In the genomic region with DNA sequence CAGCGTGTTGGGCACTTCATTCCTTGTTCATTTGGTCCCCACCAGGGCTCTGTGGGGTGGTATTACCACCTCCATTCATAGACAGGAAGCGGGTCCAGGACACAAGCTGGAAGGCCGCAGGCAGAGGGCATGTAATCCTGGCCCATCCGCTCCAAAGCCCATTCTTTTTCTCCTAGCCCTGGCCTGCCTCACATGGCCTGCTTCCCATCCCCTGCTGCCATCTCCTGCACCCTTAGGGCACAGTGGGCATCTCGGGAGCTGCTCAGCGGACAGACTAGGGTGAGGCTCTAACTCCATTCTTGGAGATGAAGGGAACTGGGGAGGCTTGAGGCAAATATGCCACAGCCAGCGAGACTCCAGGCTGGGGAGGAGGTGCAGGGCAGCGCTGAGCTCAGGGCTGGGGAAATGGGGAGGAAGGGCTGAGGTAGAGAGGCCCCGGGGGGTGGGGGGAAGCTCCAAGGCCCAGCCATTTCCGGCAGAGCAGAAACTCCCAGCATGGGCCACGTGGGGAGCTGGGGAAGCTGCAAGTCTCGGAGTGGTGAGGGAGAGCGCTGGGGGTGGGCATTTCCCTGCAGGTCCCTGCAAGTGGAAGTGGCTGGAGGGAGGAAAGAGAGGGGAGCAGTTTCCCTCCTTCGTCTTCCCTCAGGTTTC, we compare ENCODE assay signal across 10 cellular contexts. TPM values are rescaled to one million over a fixed set of nuclear protein-coding genes. Genes with fewer than 3 reads are reported as not detected.
DNase-seq lines count a peak whose midpoint lies in the region; ATAC-seq, FAIRE-seq and TF ChIP-seq lines count a peak whose summit lies in the region.
"Had no signal": no experiment of that assay in that cellular context is flagged by ENCODE, and none has a peak within 500 bp of the region (broad histone marks: within the 10 kb centered on the region; RNA-seq: fewer than 3 reads in every experiment).

No MANE protein-coding gene starts in this region.

- peaks cover 18% of the 10 kb centered on the region for H3K4me1 ChIP-seq in effector memory CD4-positive, alpha-beta T cell (ENCODE audit: control insufficient read depth, insufficient read depth, low read length, poor library complexity, severe bottlenecking)
- H3K4me1 ChIP-seq: pancreas had no signal

- no peaks in the 10 kb centered on the region for H3K36me3 ChIP-seq in effector memory CD4-positive, alpha-beta T cell (ENCODE audit: control insufficient read depth, insufficient read depth, low read length)
- H3K36me3 ChIP-seq: pancreas had no signal

- DNase-seq in GM12892 (ENCODE audit: insufficient read length) (no peak), SKM-1 (lab: John Stamatoyannopoulos, UW; ENCODE audit: unreplicated experiment) (peak; percentile 74), chondrocyte (ENCODE audit: low spot score) (no peak), sciatic nerve (ENCODE audit: low spot score) (peak; percentile 63), AG08395 (ENCODE audit: low spot score) (no peak), NCI-H345 treated with DMSO at 0.1 percent for 48 hours (lab: John Stamatoyannopoulos, UW; ENCODE audit: unreplicated experiment) (no peak)
- no peak for DNase-seq in effector memory CD4-positive, alpha-beta T cell
- DNase-seq: NCI-H748 treated with DMSO at 0.1 percent for 48 hours, pancreas had no signal

- no peak for TF ChIP-seq POLR2A in GM12892 (IDR thresholded peaks at IDR 0.05; ENCODE audit: low read depth, low read length)

- peak; percentile 61 for ATAC-seq in sciatic nerve
- no peak for ATAC-seq in GM21381 (IDR thresholded peaks at IDR 0.05; ENCODE audit: unreplicated experiment)

- TF ChIP-seq CTCF in chondrocyte (IDR thresholded peaks at IDR 0.05), result no peak

- peak; percentile 70 for FAIRE-seq in GM12892 (lab: Jason Lieb, UNC)
- FAIRE-seq: pancreas had no signal

- intact Hi-C loops in sciatic nerve (cut with DNase I), result no loop called here

- peaks cover 3% of the 10 kb centered on the region for H3K27me3 Mint-ChIP-seq in chondrocyte (ENCODE audit: low read depth)

- H3K27ac ChIP-seq in effector memory CD4-positive, alpha-beta T cell (ENCODE audit: insufficient read depth, low read length, poor library complexity, severe bottlenecking), result no peak overlapping the region
- H3K27ac ChIP-seq: pancreas had no signal

- no peak overlapping the region for H3K4me3 ChIP-seq in effector memory CD4-positive, alpha-beta T cell (ENCODE audit: insufficient read depth, low read depth, low read length, poor library complexity, severe bottlenecking)
- H3K4me3 ChIP-seq: pancreas had no signal

- peak overlapping the region; percentile 68 for H3K27ac Mint-ChIP-seq in chondrocyte (ENCODE audit: unreplicated experiment)

- H3K4me3 Mint-ChIP-seq in chondrocyte (ENCODE audit: unreplicated experiment), result no peak overlapping the region

- H3K9me3 Mint-ChIP-seq in chondrocyte (ENCODE audit: low read depth), result no peaks in the 10 kb centered on the region

- no peaks in the 10 kb centered on the region for H3K36me3 Mint-ChIP-seq in chondrocyte (ENCODE audit: low read depth)

- H3K9me3 ChIP-seq in effector memory CD4-positive, alpha-beta T cell (ENCODE audit: control insufficient read depth, low read length), result no peaks in the 10 kb centered on the region
- H3K9me3 ChIP-seq: pancreas had no signal

- peaks cover 22% of the 10 kb centered on the region for H3K4me1 Mint-ChIP-seq in chondrocyte (ENCODE audit: low read depth)

- no peaks in the 10 kb centered on the region for H3K27me3 ChIP-seq in effector memory CD4-positive, alpha-beta T cell (replicated peaks; ENCODE audit: control insufficient read depth, insufficient read depth, low read length, poor library complexity, severe bottlenecking)
- H3K27me3 ChIP-seq: pancreas had no signal

RNA-seq across cellular contexts. Expression of gene BCL9L, which starts 14.3 kb away (rescaled TPM):
- polyA plus RNA-seq in GM12892 (2012; ENCODE audit: missing spikeins), result 3.1 TPM
- 131 to 145 TPM (median 138 TPM) in 3 replicates for total RNA-seq in chondrocyte
- total RNA-seq in sciatic nerve, result 53.6 TPM

RNA-seq across cellular contexts. Expression of gene UPK2, which starts 16.0 kb away (rescaled TPM):
- 1.5 TPM for polyA plus RNA-seq in GM12892 (2012; ENCODE audit: missing spikeins)
- total RNA-seq in chondrocyte, result 0.22 to 0.63 TPM (median 0.38 TPM) in 3 replicates
- total RNA-seq in sciatic nerve, result not detected

RNA-seq across cellular contexts. Expression of gene FOXR1, which starts 31.5 kb away (rescaled TPM):
- not detected for polyA plus RNA-seq in GM12892 (2012; ENCODE audit: missing spikeins)
- total RNA-seq in chondrocyte, result not detected in 3 replicates
- total RNA-seq in sciatic nerve, result not detected
- total RNA-seq: pancreas had no signal
- polyA plus RNA-seq: pancreas had no signal

RNA-seq across cellular contexts. Expression of gene CXCR5, which starts 56.4 kb away (rescaled TPM):
- polyA plus RNA-seq in GM12892 (2012; ENCODE audit: missing spikeins), result 2.1 TPM
- 0.07 to 0.27 TPM in 2 of 3 replicates, not detected in the other for total RNA-seq in chondrocyte
- 0.18 TPM for total RNA-seq in sciatic nerve

RNA-seq across cellular contexts. Expression of gene CENATAC, which starts 57.9 kb away (rescaled TPM):
- polyA plus RNA-seq in GM12892 (2012; ENCODE audit: missing spikeins), result 22.1 TPM
- total RNA-seq in chondrocyte, result 16.6 to 30.0 TPM (median 16.7 TPM) in 3 replicates
- 57.0 TPM for total RNA-seq in sciatic nerve

Comparison
In these comparisons a context has a peak if more than half of its experiments do, and no peak if none do; other contexts are left out.
1. DNase-seq: peak in SKM-1 (single experiment) and sciatic nerve (single experiment); none in GM12892 (single experiment), chondrocyte (single experiment), AG08395 (single experiment), NCI-H345 treated with DMSO at 0.1 percent for 48 hours (single experiment) and effector memory CD4-positive, alpha-beta T cell (0 of 3).